Comparison of ENCODE assay signal across 8 cellular contexts in the genomic region with DNA sequence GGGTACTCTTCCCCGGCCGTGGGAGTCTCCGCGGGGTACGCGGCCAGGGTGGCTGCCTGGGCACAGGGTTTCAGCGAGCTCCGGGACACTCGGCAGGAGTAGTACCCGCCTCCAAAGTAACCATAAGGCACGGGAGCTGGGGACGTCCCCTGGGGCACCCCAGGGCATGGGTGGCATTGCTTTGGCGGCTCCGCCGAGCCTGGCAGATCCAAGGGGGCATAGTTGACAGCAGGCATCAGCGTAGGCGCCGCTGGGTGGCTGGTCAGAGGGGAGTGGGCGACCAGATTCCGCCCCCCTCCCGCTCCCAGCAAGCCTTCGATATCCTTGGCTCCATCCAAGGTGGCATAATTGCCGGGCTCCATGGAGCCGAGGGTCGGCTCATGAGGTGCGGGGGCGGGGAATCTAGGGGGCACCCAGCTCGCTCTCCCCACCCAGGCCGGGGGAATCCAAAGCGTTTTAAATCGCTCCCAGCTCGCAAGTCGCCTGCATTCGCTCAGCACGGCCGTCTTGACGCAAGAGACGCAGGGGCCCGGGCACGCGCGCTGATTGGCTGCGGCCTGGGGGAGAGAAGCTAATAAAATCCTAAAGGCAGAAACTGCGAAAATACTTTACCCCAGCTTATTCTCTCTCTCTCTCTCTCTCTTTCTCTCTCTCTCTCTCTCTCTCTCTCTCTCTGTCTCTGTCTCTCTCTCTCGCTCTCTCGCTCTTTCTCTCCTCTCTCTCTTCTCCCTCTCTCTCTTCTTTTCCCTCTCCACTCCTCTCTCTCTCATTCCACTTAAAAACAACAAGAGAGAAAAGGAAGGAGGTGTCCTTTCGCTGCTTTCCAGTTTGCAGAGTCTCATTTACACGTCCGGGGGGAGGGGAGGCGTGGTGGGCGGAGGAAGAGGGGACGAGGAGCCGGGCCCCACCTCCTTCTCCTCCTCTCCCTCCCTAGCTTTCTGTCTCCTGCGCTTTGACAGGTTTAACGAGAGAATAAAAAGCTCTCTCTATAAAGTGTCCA. TPM values are rescaled to one million over a fixed set of nuclear protein-coding genes. Genes with fewer than 3 reads are reported as not detected.
DNase-seq lines count a peak whose midpoint lies in the region; ATAC-seq, FAIRE-seq and TF ChIP-seq lines count a peak whose summit lies in the region.

HOXB13 (minus strand) TSS at position 519 of the 1,000 bp plus-strand sequence; CDS start at position 362, 157 bp downstream.

- intact Hi-C loops in HepG2 (cut with micrococcal nuclease; ENCODE audit: unreplicated experiment), result no loop called here
- intact Hi-C loops in right lobe of liver (cut with DNase I), result loop anchor here in 1 of 2 donors (10.0 kb wide), 1 partner anchor 56 kb away; no protein-coding TSS in a partner anchor

- peak within 1 kb of the TSS; percentile 72 for H3K18ac ChIP-seq in neuronal stem cell (ENCODE audit: low read length)

- no peak within 1 kb of the TSS for H3K14ac ChIP-seq in neuronal stem cell (ENCODE audit: low read length)

- peaks cover 4% of the 10 kb centered on the region; the same call in 1 of the 2 replicates for H4K20me1 ChIP-seq in HepG2 (ENCODE audit: insufficient read depth, low read length)

- no peak within 1 kb of the TSS for H2BK12ac ChIP-seq in neuronal stem cell (ENCODE audit: low read length)

- H4K91ac ChIP-seq in neuronal stem cell (ENCODE audit: low read depth, low read length, poor library complexity), result no peak within 1 kb of the TSS

- H3K79me2 ChIP-seq in HepG2 (ENCODE audit: insufficient read depth, low read length), result no peaks in the 10 kb centered on the region

- H2AK5ac ChIP-seq in neuronal stem cell (ENCODE audit: low read depth, low read length), result no peak within 1 kb of the TSS

- no peak within 1 kb of the TSS for H2BK5ac ChIP-seq in neuronal stem cell (ENCODE audit: low read length)

- H3K36me3 ChIP-seq in HepG2 (replicated peaks in 1 of 2; ENCODE audit: control insufficient read depth in 1 of 2, insufficient read depth in 2 of 2, low read length in 2 of 2) (no peaks in the 10 kb centered on the region), right lobe of liver (no peaks in the 10 kb centered on the region), RWPE2 (ENCODE audit: low read depth) (no peaks in the 10 kb centered on the region), ectodermal cell (ENCODE audit: control insufficient read depth, insufficient read depth, low read length) (no peaks in the 10 kb centered on the region), neuronal stem cell (replicated peaks in 1 of 2; ENCODE audit: control insufficient read depth in 2 of 2, insufficient read depth in 2 of 2, low read length in 2 of 2) (no peaks in the 10 kb centered on the region)

- no peak within 1 kb of the TSS for H2BK15ac ChIP-seq in neuronal stem cell (ENCODE audit: low read length)

- H2BK120ac ChIP-seq in neuronal stem cell (ENCODE audit: low read depth, low read length), result no peak within 1 kb of the TSS

- H2AFZ ChIP-seq in HepG2 (ENCODE audit: low read length) (no peak within 1 kb of the TSS), neuronal stem cell (ENCODE audit: low read length) (peak within 1 kb of the TSS; percentile 80)

- no TSS peak for BruUV-seq in HepG2 (replicated peaks; lab: Mats Ljungman, UMichigan)

- H3K27ac ChIP-seq in HepG2 (ENCODE audit: extremely low read length, insufficient read depth, low read length) (no peak within 1 kb of the TSS), right lobe of liver (no peak within 1 kb of the TSS), RWPE2 (ENCODE audit: poor library complexity, severe bottlenecking) (no peak within 1 kb of the TSS), ectodermal cell (ENCODE audit: insufficient read depth, low read depth, low read length, poor library complexity, severe bottlenecking) (no peak within 1 kb of the TSS), neuronal stem cell (replicated peaks; ENCODE audit: low read length) (no peak within 1 kb of the TSS)

- H3K4me2 ChIP-seq in HepG2 (ENCODE audit: low read depth, low read length) (no peak within 1 kb of the TSS), neuronal stem cell (ENCODE audit: insufficient read depth, low read length, poor library complexity, severe bottlenecking) (peak within 1 kb of the TSS; percentile 41)

- DNase-seq in HepG2 (ENCODE audit: low spot score) (no peak), right lobe of liver (no peak), RWPE2 (ENCODE audit: low spot score) (peak; percentile 69), neuronal stem cell (ENCODE audit: low spot score) (no peak), occipital lobe (lab: John Stamatoyannopoulos, UW) (no peak), KBM-7 (no peak), GM19239 (ENCODE audit: insufficient read length, low spot score) (no peak)

- H3K4ac ChIP-seq in neuronal stem cell (ENCODE audit: low read length), result no peak within 1 kb of the TSS

- CTCF ChIA-PET in HepG2 (lab: Yijun Ruan, JAX; ENCODE audit: low intra/inter-chr PET ratio, low total read pairs), result no interaction called here

- H3K23ac ChIP-seq in neuronal stem cell (ENCODE audit: low read depth, low read length, poor library complexity), result no peak within 1 kb of the TSS

- peaks cover 8% of the 10 kb centered on the region for H3K4me1 ChIP-seq in HepG2 (ENCODE audit: insufficient read depth, low read length)
- peaks cover 0 to 9% (median 0%) of the 10 kb centered on the region in 4 donors for H3K4me1 ChIP-seq in right lobe of liver
- H3K4me1 ChIP-seq in RWPE2 (ENCODE audit: insufficient read depth, poor library complexity, severe bottlenecking), result no peaks in the 10 kb centered on the region
- no peaks in the 10 kb centered on the region for H3K4me1 ChIP-seq in ectodermal cell (ENCODE audit: control insufficient read depth, insufficient read depth, low read length)
- H3K4me1 ChIP-seq in neuronal stem cell (ENCODE audit: control insufficient read depth in 2 of 2, insufficient read depth in 1 of 2, low read depth in 1 of 2, low read length in 2 of 2), result no peaks in the 10 kb centered on the region

- H4K8ac ChIP-seq in neuronal stem cell (ENCODE audit: low read depth, low read length), result no peak within 1 kb of the TSS

- TF ChIP-seq CTCF in HepG2 (CRISPR knock-in tag; IDR thresholded peaks at IDR 0.05) (no peak), right lobe of liver (IDR thresholded peaks at IDR 0.05) (no peak), RWPE2 (IDR thresholded peaks at IDR 0.05; ENCODE audit: poor library complexity, severe bottlenecking) (no peak)

- FAIRE-seq in HepG2 (lab: Jason Lieb, UNC) (no peak), GM19239 (lab: Jason Lieb, UNC) (no peak)

- no peak for TF ChIP-seq RAD21 in HepG2 (CRISPR knock-in tag; IDR thresholded peaks at IDR 0.05)

- POLR2A ChIA-PET in HepG2 (lab: Yijun Ruan, JAX), result no interaction called here

- TF ChIP-seq POLR2A in HepG2 (IDR thresholded peaks at IDR 0.05; ENCODE audit: insufficient read depth in 1 of 2, low read depth in 2 of 2, low read length in 2 of 2) (no peak), right lobe of liver (IDR thresholded peaks at IDR 0.05) (no peak)

- H3K27me3 ChIP-seq in HepG2 (ENCODE audit: control insufficient read depth in 1 of 2, insufficient read depth in 2 of 2, low read length in 2 of 2), result peaks cover 20 to 92% of the 10 kb centered on the region in 2 experiments; a peak in 4 of 5 replicates
- H3K27me3 ChIP-seq in right lobe of liver, result peaks cover 14 to 79% of the 10 kb centered on the region in 2 donors
- H3K27me3 ChIP-seq in RWPE2 (ENCODE audit: insufficient read depth, poor library complexity, severe bottlenecking), result peaks cover 96% of the 10 kb centered on the region
- H3K27me3 ChIP-seq in ectodermal cell (ENCODE audit: control insufficient read depth, insufficient read depth, low read length, poor library complexity, severe bottlenecking), result peaks cover 100% of the 10 kb centered on the region
- peaks cover 62 to 99% (median 96%) of the 10 kb centered on the region in 3 experiments for H3K27me3 ChIP-seq in neuronal stem cell (ENCODE audit: control insufficient read depth in 3 of 3, insufficient read depth in 3 of 3, low read depth in 1 of 3, low read length in 3 of 3)

- H3K9ac ChIP-seq in HepG2 (ENCODE audit: insufficient read depth, low read depth, low read length) (no peak within 1 kb of the TSS), neuronal stem cell (ENCODE audit: low read depth, low read length, poor library complexity) (no peak within 1 kb of the TSS)

- ATAC-seq in HepG2 (no peak), right lobe of liver (no peak), RWPE2 (ENCODE audit: low read depth) (peak; percentile 41)

- 34% methylated on average over 39 of the region's 55 CpGs for WGBS in HepG2 (ENCODE audit: low lambda C conversion rate)
- 3% methylated on average over 27 of the region's 55 CpGs for WGBS in right lobe of liver (ENCODE audit: insufficient coverage, low coverage, low lambda C conversion rate, missing lambda C conversion rate)
- 5 to 6% methylated on average over 46 to 55 of the region's 55 CpGs for WGBS in ectodermal cell, 2 experiments
- no CpG with 5 or more reads among the region's 55 CpGs for WGBS in neuronal stem cell (ENCODE audit: extremely low coverage in 2 of 2, insufficient read length in 2 of 2, insufficient replicate concordance in 1 of 2), 2 donors

- H3K79me1 ChIP-seq in neuronal stem cell (ENCODE audit: low read depth, low read length), result no peaks in the 10 kb centered on the region

- in situ Hi-C loops in HepG2 (cut with HindIII; ENCODE audit: extremely low pct_ligation_motif_present, low pct_unique_long_range_greater_than_20kb), result loop anchor here (5.0 kb wide), 2 partner anchors 59 to 149 kb away; no protein-coding TSS in a partner anchor
- in situ Hi-C loops in KBM-7 (cut with MboI; ENCODE audit: low pct_unique_long_range_greater_than_20kb, low sequenced_read_pairs), result no loop called here

- H3K9me3 ChIP-seq in HepG2 (ENCODE audit: low read length) (no peaks in the 10 kb centered on the region), right lobe of liver (no peaks in the 10 kb centered on the region), RWPE2 (ENCODE audit: severe bottlenecking) (no peaks in the 10 kb centered on the region), ectodermal cell (ENCODE audit: control insufficient read depth, low read length) (no peaks in the 10 kb centered on the region), neuronal stem cell (replicated peaks in 1 of 2; ENCODE audit: control insufficient read depth in 2 of 2, insufficient read depth in 1 of 2, low read depth in 1 of 2, low read length in 2 of 2) (peaks cover 0 to 7% of the 10 kb centered on the region in 2 donors)

- no peak within 1 kb of the TSS for H3K4me3 ChIP-seq in HepG2 (replicated peaks in 1 of 3; ENCODE audit: insufficient read depth in 1 of 3, low read depth in 2 of 3, low read length in 3 of 3)
- H3K4me3 ChIP-seq in right lobe of liver, result no peak within 1 kb of the TSS
- peak within 1 kb of the TSS; percentile 39 for H3K4me3 ChIP-seq in RWPE2 (ENCODE audit: severe bottlenecking)
- H3K4me3 ChIP-seq in ectodermal cell (ENCODE audit: insufficient read depth, low read depth, low read length), result peak within 1 kb of the TSS; percentile 23
- no peak within 1 kb of the TSS for H3K4me3 ChIP-seq in neuronal stem cell (ENCODE audit: low read length in 2 of 2)

- no peak for TF ChIP-seq EP300 in HepG2 (IDR thresholded peaks at IDR 0.05; ENCODE audit: low read depth in 2 of 2, low read length in 2 of 2)
- no peak for TF ChIP-seq EP300 in HepG2 (CRISPR knock-in tag; IDR thresholded peaks at IDR 0.05; ENCODE audit: borderline replicate concordance)

RNA-seq across cellular contexts. Expression of gene HOXB13, which starts in this region (rescaled TPM):
- total RNA-seq in HepG2 (2016; rRNA removed; fragmentation: Illumina TruSeq; extraction: Trizol), result not detected in 2 replicates
- not detected in 2 replicates for total RNA-seq in HepG2 (2016; cell fraction: cytosol; rRNA removed; fragmentation: Illumina TruSeq; extraction: Trizol; ENCODE audit: low read depth)
- total RNA-seq in HepG2 (2016; cell fraction: insoluble cytoplasmic fraction; rRNA removed; fragmentation: Illumina TruSeq; extraction: Trizol), result not detected in 2 replicates
- not detected in 2 replicates for total RNA-seq in HepG2 (2016; cell fraction: membrane; rRNA removed; fragmentation: Illumina TruSeq; extraction: Trizol)
- not detected in 2 replicates for total RNA-seq in HepG2 (2016; cell fraction: nucleus; rRNA removed; fragmentation: Illumina TruSeq; extraction: Trizol)
- not detected in 2 replicates for polyA plus RNA-seq in HepG2 (2011; rRNA removed)
- polyA plus RNA-seq in HepG2 (2011; cell fraction: cytosol; rRNA removed), result not detected in 2 replicates
- polyA plus RNA-seq in HepG2 (2011; cell fraction: nucleus; rRNA removed), result not detected in 2 replicates
- polyA plus RNA-seq in HepG2 (2012), result not detected in 2 replicates
- polyA plus RNA-seq in HepG2 (2016; cell fraction: cytosol; fragmentation: Illumina TruSeq; extraction: Trizol; ENCODE audit: low read depth), result not detected in 2 replicates
- not detected in 2 replicates for polyA plus RNA-seq in HepG2 (2016; cell fraction: insoluble cytoplasmic fraction; fragmentation: Illumina TruSeq; extraction: Trizol; ENCODE audit: low read depth)
- not detected in 2 replicates for polyA plus RNA-seq in HepG2 (2016; cell fraction: membrane; fragmentation: Illumina TruSeq; extraction: Trizol; ENCODE audit: low read depth)
- polyA plus RNA-seq in HepG2 (2016; cell fraction: nucleus; fragmentation: Illumina TruSeq; extraction: Trizol; ENCODE audit: insufficient read depth, low read depth), result not detected in 2 replicates
- 0.82 TPM in 1 of 2 replicates, not detected in the other for polyA minus RNA-seq in HepG2 (2011; rRNA and poly(A)+ RNA removed; ENCODE audit: low replicate concordance)
- polyA minus RNA-seq in HepG2 (2011; cell fraction: cytosol; rRNA and poly(A)+ RNA removed), result not detected in 2 replicates
- not detected in 2 replicates for polyA minus RNA-seq in HepG2 (2011; cell fraction: nucleus; rRNA and poly(A)+ RNA removed)
- total RNA-seq in right lobe of liver, result not detected
- not detected for polyA plus RNA-seq in ectodermal cell (2013, experiment 1 of 4)
- polyA plus RNA-seq in ectodermal cell (2013, experiment 2 of 4), result not detected
- polyA plus RNA-seq in ectodermal cell (2013, experiment 3 of 4), result not detected
- polyA plus RNA-seq in ectodermal cell (2013, experiment 4 of 4), result not detected
- polyA plus RNA-seq in neuronal stem cell (2013, experiment 1 of 2), result not detected
- polyA plus RNA-seq in neuronal stem cell (2013, experiment 2 of 2), result not detected
- total RNA-seq in occipital lobe, result 0.16 TPM

Comparison
In these comparisons a context has a peak if more than half of its experiments do, and no peak if none do; other contexts are left out.
1. H3K4me3 ChIP-seq: peak in RWPE2 (single experiment) and ectodermal cell (single experiment); none in HepG2 (0 of 3), right lobe of liver (0 of 3) and neuronal stem cell (0 of 2).